Comparison of ENCODE assay signal across 1 cellular context in genomic region chr16:2233046-2233775, GRCh38.
A peak's percentile ranks its signal among the peaks of the same experiment; 100 is the strongest.
TF ChIP-seq lines count a peak whose summit lies in the region.

No MANE protein-coding gene starts in this region.

TF ChIP-seq in GM12878, 131 proteins besides CTCF, POLR2A, EP300 and RAD21:
- TF ChIP-seq CBX5 (IDR thresholded peaks at IDR 0.05; ENCODE audit: low read depth) (no peak), TCF7 (IDR thresholded peaks at IDR 0.05; ENCODE audit: borderline replicate concordance) (no peak), BMI1 (IDR thresholded peaks at IDR 0.05; ENCODE audit: borderline replicate concordance) (no peak), POLR2AphosphoS5 (IDR thresholded peaks at IDR 0.05; ENCODE audit: low read length) (0 out of 2 replicates have a peak, but pooled peaks have one; percentile 16)
TF ChIP-seq in GM12878: peak in this region for 1.
